1 cellular context compared by ENCODE assay signal in genomic region chr20:62924567-62925419, GRCh38.
TF ChIP-seq lines count a peak whose summit lies in the region.

No MANE protein-coding gene starts in this region.

TF ChIP-seq in HCT116, 20 proteins besides CTCF, POLR2A, EP300 and RAD21 (continued from another document):
- TF ChIP-seq EZH2phosphoT487 (IDR thresholded peaks at IDR 0.05; ENCODE audit: borderline replicate concordance) (no peak), ZNF274 (IDR thresholded peaks at IDR 0.05; ENCODE audit: low read depth, low read length) (no peak), REST (IDR thresholded peaks at IDR 0.05; ENCODE audit: low read depth) (no peak), ATF3 (IDR thresholded peaks at IDR 0.05) (no peak), ELF1 (IDR thresholded peaks at IDR 0.05; ENCODE audit: borderline replicate concordance, low read depth) (no peak), SP1 (IDR thresholded peaks at IDR 0.05; ENCODE audit: low read depth) (no peak), ZBTB33 (IDR thresholded peaks at IDR 0.05; ENCODE audit: extremely low read depth, insufficient replicate concordance, low read length) (no peak), SIN3A (IDR thresholded peaks at IDR 0.05; ENCODE audit: low read depth) (no peak), POLR2AphosphoS5 (IDR thresholded peaks at IDR 0.05; ENCODE audit: low read depth, low read length) (no peak), YY1 (IDR thresholded peaks at IDR 0.05; ENCODE audit: extremely low read depth, insufficient replicate concordance, low read depth, low read length) (no peak)
